Comparison of ENCODE assay signal across 1 cellular context in genomic region chr10:26743091-26743490, GRCh38.
TF ChIP-seq lines count a peak whose summit lies in the region.

No MANE protein-coding gene starts in this region.

TF ChIP-seq in GM23338, 12 proteins besides CTCF, POLR2A, EP300 and RAD21 (continued from another document):
- TF ChIP-seq ZNF462 (CRISPR knock-in tag; IDR thresholded peaks at IDR 0.05) (no peak), ETS1 (IDR thresholded peaks at IDR 0.05) (no peak), JUNB (IDR thresholded peaks at IDR 0.05; ENCODE audit: unreplicated experiment) (no peak), NANOG (IDR thresholded peaks at IDR 0.05; ENCODE audit: borderline replicate concordance) (no peak), EZH2phosphoT487 (IDR thresholded peaks at IDR 0.05; ENCODE audit: unreplicated experiment) (no peak), ZNF114 (CRISPR knock-in tag; IDR thresholded peaks at IDR 0.05) (no peak), POLR2AphosphoS5 (IDR thresholded peaks at IDR 0.05; ENCODE audit: low read depth) (no peak), ZNF331 (CRISPR knock-in tag; IDR thresholded peaks at IDR 0.05; ENCODE audit: low read depth) (no peak), CREB1 (CRISPR knock-in tag; IDR thresholded peaks at IDR 0.05; ENCODE audit: low read depth) (no peak), STAT1 (IDR thresholded peaks at IDR 0.05; ENCODE audit: unreplicated experiment) (no peak), REST (IDR thresholded peaks at IDR 0.05; ENCODE audit: unreplicated experiment) (no peak)
